ENCODE assay signal across 17 cellular contexts in the genomic region with DNA sequence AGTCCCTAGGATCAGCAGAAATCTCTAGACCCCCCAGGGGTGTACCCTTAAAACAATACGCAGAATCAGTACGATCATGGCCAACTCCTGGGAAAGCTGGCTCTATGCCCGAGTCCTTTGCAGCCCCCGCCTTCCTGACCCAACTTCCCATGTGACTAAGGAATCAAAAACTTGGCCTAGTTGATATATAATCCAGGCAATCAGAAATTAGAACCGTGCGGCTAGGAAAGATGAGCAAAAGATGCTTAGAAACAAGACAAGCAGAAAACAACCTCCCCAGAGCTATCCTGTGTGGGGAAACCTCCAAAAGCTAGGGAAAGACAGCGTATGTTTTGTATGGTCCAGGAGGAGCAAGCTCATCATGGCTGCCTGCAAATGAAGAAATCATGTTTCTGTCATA.
DNase-seq lines count a peak whose midpoint lies in the region; ATAC-seq and TF ChIP-seq lines count a peak whose summit lies in the region.
"Had no signal": no experiment of that assay in that cellular context is flagged by ENCODE, and none has a peak within 500 bp of the region (broad histone marks: within the 10 kb centered on the region; RNA-seq: fewer than 3 reads in every experiment).

No MANE protein-coding gene starts in this region.

- POLR2A ChIA-PET in SK-N-SH (lab: Yijun Ruan, JAX), result no interaction called here

- DNase-seq in SK-N-SH (peak; percentile 2), epithelial cell of proximal tubule (ENCODE audit: low read depth) (peak; percentile 61), kidney tubule cell (ENCODE audit: low spot score) (peak; percentile 85), NCI-H526 treated with DMSO at 0.1 percent for 48 hours (lab: John Stamatoyannopoulos, UW) (no peak), GM23338 (ENCODE audit: low spot score) (no peak), SW 1271 (lab: John Stamatoyannopoulos, UW) (no peak)
- DNase-seq: C1 segment of cervical spinal cord; Calu3; CD4-positive, alpha-beta T cell; DMS 273 treated with DMSO at 0.1 percent for 48 hours had no signal

- H3K4me2 ChIP-seq in SK-N-SH, result no peak overlapping the region
- H3K4me2 ChIP-seq in GM23338, result no peak overlapping the region
- H3K4me2 ChIP-seq: KMS-11 had no signal

- H3K9me2 ChIP-seq in SK-N-SH, result no peaks in the 10 kb centered on the region
- 0 out of 2 replicates have a peak, but pooled peaks cover 4% of the 10 kb centered on the region for H3K9me2 ChIP-seq in GM23338 (ENCODE audit: insufficient read depth)

- no peaks in the 10 kb centered on the region for H3F3A ChIP-seq in SK-N-SH (replicated peaks; ENCODE audit: insufficient read depth)
- no peaks in the 10 kb centered on the region for H3F3A ChIP-seq in GM23338 (replicated peaks; ENCODE audit: low read depth)

- peaks cover 12% of the 10 kb centered on the region for H3K4me1 Mint-ChIP-seq in GM23338

- no peak overlapping the region for H3K4me3 Mint-ChIP-seq in GM23338
- H3K4me3 Mint-ChIP-seq: CD4-positive, alpha-beta T cell had no signal

- peaks cover 0 to 2% of the 10 kb centered on the region in 2 experiments; a peak in 1 of 4 replicates for H3K4me1 ChIP-seq in SK-N-SH (ENCODE audit: control insufficient read depth in 1 of 2, insufficient read depth in 2 of 2, low read depth in 1 of 2, low read length in 1 of 2)
- H3K4me1 ChIP-seq in GM23338 (ENCODE audit: insufficient read depth), result peaks cover 10% of the 10 kb centered on the region

- H3K27me3 ChIP-seq in SK-N-SH (ENCODE audit: insufficient read depth) (no peaks in the 10 kb centered on the region), GM23338 (ENCODE audit: insufficient read depth) (no peaks in the 10 kb centered on the region)

- ATAC-seq in SK-N-SH treated with all-trans-retinoic acid at 6 μM for 48 hours (no peak), GM18868 (IDR thresholded peaks at IDR 0.05; ENCODE audit: unreplicated experiment) (no peak), GM23338 (no peak)
- ATAC-seq: GM12878, HCT116, HepG2 had no signal

- TF ChIP-seq CTCF in SK-N-SH (IDR thresholded peaks at IDR 0.05) (no peak), epithelial cell of proximal tubule (conservative IDR thresholded peaks at IDR 0.05; ENCODE audit: low read depth, low read length) (no peak), GM23338 (conservative IDR thresholded peaks at IDR 0.05; ENCODE audit: low read depth in 2 of 2) (no peak)

- no peak for TF ChIP-seq RAD21 in SK-N-SH (IDR thresholded peaks at IDR 0.05; ENCODE audit: low read length)

- no peak overlapping the region for H3K4me3 ChIP-seq in SK-N-SH (ENCODE audit: low read depth in 2 of 2, low read length in 1 of 2)
- no peak overlapping the region for H3K4me3 ChIP-seq in epithelial cell of proximal tubule (ENCODE audit: low read depth, low read length)
- H3K4me3 ChIP-seq in GM23338, result no peak overlapping the region
- H3K4me3 ChIP-seq: GM12878 had no signal

- H3K36me3 Mint-ChIP-seq in GM23338 (ENCODE audit: low read depth), result peaks cover 2% of the 10 kb centered on the region; the same call in 2 of the 3 replicates

- H4K20me1 ChIP-seq in SK-N-SH (ENCODE audit: insufficient read depth) (no peaks in the 10 kb centered on the region), GM23338 (replicated peaks; ENCODE audit: insufficient read depth) (no peaks in the 10 kb centered on the region)

- no peak overlapping the region for H3K9ac ChIP-seq in SK-N-SH
- H3K9ac ChIP-seq: KMS-11 had no signal

- peaks cover 7% of the 10 kb centered on the region; the same call in 2 of the 3 replicates for H3K9me3 Mint-ChIP-seq in GM23338

- H3K9me3 ChIP-seq in SK-N-SH, result no peaks in the 10 kb centered on the region

- no peak overlapping the region for H3K27ac Mint-ChIP-seq in GM23338
- H3K27ac Mint-ChIP-seq: CD4-positive, alpha-beta T cell had no signal

- 32% methylated on average over 7 of the region's 7 CpGs for WGBS in SK-N-SH (ENCODE audit: low lambda C conversion rate)

- H3K79me2 ChIP-seq in SK-N-SH (ENCODE audit: insufficient read depth) (no peaks in the 10 kb centered on the region), GM23338 (replicated peaks; ENCODE audit: insufficient read depth) (no peaks in the 10 kb centered on the region)

- H3K27ac ChIP-seq in SK-N-SH (ENCODE audit: low read depth in 2 of 2, low read length in 1 of 2), result no peak overlapping the region
- no peak overlapping the region for H3K27ac ChIP-seq in GM23338 (ENCODE audit: low read depth)
- H3K27ac ChIP-seq: 22Rv1, KMS-11 had no signal

- H2AFZ ChIP-seq in SK-N-SH (ENCODE audit: low read depth), result no peak overlapping the region
- H2AFZ ChIP-seq in GM23338, result no peak overlapping the region

- no peak for TF ChIP-seq EP300 in SK-N-SH (IDR thresholded peaks at IDR 0.05; ENCODE audit: borderline replicate concordance in 1 of 2, low read depth in 1 of 2, low read length in 1 of 2)

- H3K36me3 ChIP-seq in SK-N-SH (replicated peaks in 1 of 2; ENCODE audit: control insufficient read depth in 1 of 2, insufficient read depth in 2 of 2, low read length in 1 of 2), result no peaks in the 10 kb centered on the region
- no peaks in the 10 kb centered on the region; the same call in 1 of the 2 replicates for H3K36me3 ChIP-seq in GM23338 (ENCODE audit: insufficient read depth)

- no peaks in the 10 kb centered on the region for H3K27me3 Mint-ChIP-seq in GM23338 (ENCODE audit: insufficient read depth, low read depth, poor library complexity)
- H3K27me3 Mint-ChIP-seq: CD4-positive, alpha-beta T cell had no signal

- CTCF ChIA-PET in SK-N-SH (lab: Yijun Ruan, JAX), result no interaction called here

TF ChIP-seq in SK-N-SH, 30 proteins besides CTCF, POLR2A, EP300 and RAD21 (continues in another document):
- no peak for TF ChIP-seq SMC3 (IDR thresholded peaks at IDR 0.05; ENCODE audit: low read depth, low read length)
- no peak for TF ChIP-seq ELF1 (IDR thresholded peaks at IDR 0.05)
- TF ChIP-seq CHD2 (IDR thresholded peaks at IDR 0.05; ENCODE audit: low read length, partially characterized antibody), result no peak
- no peak for TF ChIP-seq MXI1 (IDR thresholded peaks at IDR 0.05; ENCODE audit: low read depth, low read length)
- no peak for TF ChIP-seq GABPA (IDR thresholded peaks at IDR 0.05; ENCODE audit: low read depth)
- TF ChIP-seq NRF1 (IDR thresholded peaks at IDR 0.05; ENCODE audit: low read depth, low read length), result no peak
- TF ChIP-seq TEAD4 (IDR thresholded peaks at IDR 0.05; ENCODE audit: borderline replicate concordance, insufficient read depth), result no peak
- TF ChIP-seq EZH2phosphoT487 (IDR thresholded peaks at IDR 0.05; ENCODE audit: borderline replicate concordance, low read depth), result no peak
- TF ChIP-seq, protein P1, sequence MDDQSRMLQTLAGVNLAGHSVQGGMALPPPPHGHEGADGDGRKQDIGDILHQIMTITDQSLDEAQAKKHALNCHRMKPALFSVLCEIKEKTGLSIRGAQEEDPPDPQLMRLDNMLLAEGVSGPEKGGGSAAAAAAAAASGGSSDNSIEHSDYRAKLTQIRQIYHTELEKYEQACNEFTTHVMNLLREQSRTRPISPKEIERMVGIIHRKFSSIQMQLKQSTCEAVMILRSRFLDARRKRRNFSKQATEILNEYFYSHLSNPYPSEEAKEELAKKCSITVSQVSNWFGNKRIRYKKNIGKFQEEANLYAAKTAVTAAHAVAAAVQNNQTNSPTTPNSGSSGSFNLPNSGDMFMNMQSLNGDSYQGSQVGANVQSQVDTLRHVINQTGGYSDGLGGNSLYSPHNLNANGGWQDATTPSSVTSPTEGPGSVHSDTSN (IDR thresholded peaks at IDR 0.05), result no peak

TF ChIP-seq in SK-N-SH treated with all-trans-retinoic acid at 6 μM for 48 hours, 23 proteins besides CTCF, POLR2A, EP300 and RAD21 (continues in another document):
- no peak for TF ChIP-seq ESRRG (CRISPR knock-in tag; IDR thresholded peaks at IDR 0.05)
- TF ChIP-seq ZNF565 (CRISPR knock-in tag; conservative IDR thresholded peaks at IDR 0.05; ENCODE audit: low read depth), result no peak
- no peak for TF ChIP-seq ZFP3 (CRISPR knock-in tag; IDR thresholded peaks at IDR 0.05)
- TF ChIP-seq ZC3H10 (CRISPR knock-in tag; IDR thresholded peaks at IDR 0.05), result no peak
- no peak for TF ChIP-seq ARNTL (CRISPR knock-in tag; IDR thresholded peaks at IDR 0.05; ENCODE audit: borderline replicate concordance, low read depth)

TF ChIP-seq in GM23338, 12 proteins besides CTCF, POLR2A, EP300 and RAD21 (continues in another document):
- TF ChIP-seq POLR2AphosphoS5 (IDR thresholded peaks at IDR 0.05; ENCODE audit: low read depth), result no peak
- TF ChIP-seq ZNF331 (CRISPR knock-in tag; IDR thresholded peaks at IDR 0.05; ENCODE audit: low read depth), result no peak
- no peak for TF ChIP-seq REST (IDR thresholded peaks at IDR 0.05; ENCODE audit: unreplicated experiment)
- no peak for TF ChIP-seq CREB1 (CRISPR knock-in tag; IDR thresholded peaks at IDR 0.05; ENCODE audit: low read depth)
- no peak for TF ChIP-seq ZNF114 (CRISPR knock-in tag; IDR thresholded peaks at IDR 0.05)

Comparison
In these comparisons a context has a peak if more than half of its experiments do, and no peak if none do; other contexts are left out.
1. DNase-seq: peak in SK-N-SH (single experiment), epithelial cell of proximal tubule (single experiment) and kidney tubule cell (single experiment); none in NCI-H526 treated with DMSO at 0.1 percent for 48 hours (single experiment), GM23338 (single experiment) and SW 1271 (0 of 2).